14 cellular contexts compared by ENCODE assay signal in the genomic region with DNA sequence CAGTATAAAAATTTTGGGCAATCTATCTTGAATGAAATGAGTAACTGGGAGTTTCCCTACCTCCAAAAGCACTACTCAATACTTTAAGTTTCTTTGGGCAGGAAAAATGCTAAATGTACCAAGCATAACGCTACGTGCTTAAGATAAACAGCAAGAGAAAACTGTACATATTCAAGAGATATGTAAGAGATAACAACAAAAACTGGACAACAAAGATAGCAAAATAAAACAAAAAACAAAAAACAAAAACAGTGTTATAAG.
"Had no signal": no experiment of that assay in that cellular context is flagged by ENCODE, and none has a peak within 500 bp of the region (broad histone marks: within the 10 kb centered on the region; RNA-seq: fewer than 3 reads in every experiment).

No MANE protein-coding gene starts in this region.

- H3K27ac ChIP-seq: esophagus muscularis mucosa, heart right ventricle, SJCRH30, transverse colon had no signal

- H3K9me3 Mint-ChIP-seq: activated naive CD4-positive, alpha-beta T cell treated with anti-CD3 and anti-CD28 coated beads, Interleukin-2, amount 50 U/mL, for 72 hours; natural killer cell treated with Interleukin-12 subunit alpha and Interleukin-12 subunit beta and Interleukin-15 and Interleukin-18, amount 100 ng/mL, for 72 hours had no signal

- H3K27me3 Mint-ChIP-seq: natural killer cell treated with Interleukin-12 subunit alpha and Interleukin-12 subunit beta and Interleukin-15 and Interleukin-18, amount 100 ng/mL, for 72 hours had no signal

- H3K9me3 ChIP-seq: esophagus muscularis mucosa, heart right ventricle, SJCRH30, transverse colon had no signal

- DNase-seq: activated CD4-positive, CD25-positive, alpha-beta regulatory T cell treated with anti-CD3 and anti-CD28 coated beads, Interleukin-2, amount 50 U/mL, for 72 hours; anterior cingulate cortex; heart right ventricle; islet precursor cell; nucleus accumbens; right cardiac atrium; SJCRH30; substantia nigra; SW 1271 had no signal

- H3K4me3 Mint-ChIP-seq: natural killer cell treated with Interleukin-12 subunit alpha and Interleukin-12 subunit beta and Interleukin-15 and Interleukin-18, amount 100 ng/mL, for 72 hours had no signal

- H3K4me3 ChIP-seq: esophagus muscularis mucosa, heart right ventricle, SJCRH30, transverse colon had no signal

- H3K27me3 ChIP-seq: esophagus muscularis mucosa, heart right ventricle, SJCRH30, transverse colon had no signal

- H3K4me1 ChIP-seq: SJCRH30 had no signal

- ATAC-seq: heart right ventricle; left lobe of liver; natural killer cell treated with Interleukin-12 subunit alpha and Interleukin-12 subunit beta and Interleukin-15 and Interleukin-18, amount 100 ng/mL, for 72 hours; right cardiac atrium had no signal

- H3K27ac Mint-ChIP-seq: natural killer cell treated with Interleukin-12 subunit alpha and Interleukin-12 subunit beta and Interleukin-15 and Interleukin-18, amount 100 ng/mL, for 72 hours had no signal
